Comparison of ENCODE assay signal across 18 cellular contexts in the genomic region with DNA sequence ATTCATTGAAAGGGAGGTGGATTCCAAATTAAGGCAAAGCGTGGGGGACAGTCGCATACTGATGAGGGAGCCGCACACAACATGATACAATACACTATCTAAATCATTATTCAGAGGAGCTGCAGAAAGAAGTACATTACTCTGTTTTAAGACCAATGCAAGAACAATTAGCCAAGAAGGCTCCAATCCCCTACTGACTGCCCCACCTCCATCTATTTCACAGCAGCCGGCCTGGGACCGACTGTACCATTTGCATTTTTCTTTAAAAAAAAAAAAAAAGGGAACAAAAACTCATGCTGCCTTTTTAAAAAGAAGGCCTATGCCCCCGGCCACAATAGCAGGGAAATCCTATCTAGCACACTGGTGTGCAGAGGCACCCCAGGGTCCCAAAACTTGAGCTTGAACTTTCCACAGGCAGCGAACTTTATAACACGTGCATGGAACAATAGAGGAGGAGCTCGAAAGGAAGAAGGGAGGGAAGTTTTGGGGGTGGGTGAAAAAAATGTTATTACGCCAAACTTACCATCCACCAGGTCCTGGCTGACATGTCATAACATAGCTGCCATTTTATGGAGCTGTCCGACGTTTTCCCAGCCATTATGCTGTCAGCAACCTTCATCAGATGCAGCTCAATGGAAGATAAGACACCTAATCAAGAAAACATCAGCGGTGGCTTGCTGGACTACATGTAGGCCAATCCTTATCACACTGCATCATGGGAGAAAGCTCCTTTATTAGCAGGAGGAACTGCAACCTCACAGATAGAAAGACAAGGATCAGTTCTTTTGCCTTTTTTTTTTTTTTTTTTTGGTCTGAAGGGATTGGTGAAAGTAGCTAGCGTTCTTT.
"Had no signal": no experiment of that assay in that cellular context is flagged by ENCODE, and none has a peak within 500 bp of the region (broad histone marks: within the 10 kb centered on the region; RNA-seq: fewer than 3 reads in every experiment).

No MANE protein-coding gene starts in this region.

- H3K4me3 Mint-ChIP-seq: activated CD4-positive, alpha-beta T cell treated with anti-CD3 and anti-CD28 coated beads, Interleukin-2, amount 10 ng/mL, durations not matched to agents 7 days and 5 days; activated naive CD8-positive, alpha-beta T cell; naive thymus-derived CD4-positive, alpha-beta T cell; stimulated activated naive B cell treated with anti-CD40 and anti-IgM and Interleukin-4, amounts not matched to agents 10 μg/mL and 1 μg/mL and 100 μg/mL, for 72 hours had no signal

- H2AFZ ChIP-seq: parathyroid adenoma had no signal

- H3K4me3 ChIP-seq: coronary artery, esophagus squamous epithelium, left lung, thyroid gland, uterus had no signal

- H3K4me1 ChIP-seq: left lung, parathyroid adenoma, thyroid gland, uterus had no signal

- H3K36me3 ChIP-seq: esophagus squamous epithelium, left lung, thyroid gland had no signal

- H3K36me3 Mint-ChIP-seq: activated naive CD8-positive, alpha-beta T cell; stimulated activated naive B cell treated with anti-CD40 and anti-IgM and Interleukin-4, amounts not matched to agents 10 μg/mL and 1 μg/mL and 100 μg/mL, for 72 hours had no signal

- DNase-seq: activated CD4-positive, alpha-beta T cell treated with anti-CD3 and anti-CD28 coated beads, Interleukin-2, amount 10 ng/mL, durations not matched to agents 7 days and 5 days; activated CD4-positive, CD25-positive, alpha-beta regulatory T cell; activated gamma-delta T cell treated with Interleukin-2 at 50 U/mL for 16 hours; amniotic stem cell; esophagus squamous epithelium; hypothalamus; kidney; left lung; mammary epithelial cell; naive thymus-derived CD4-positive, alpha-beta T cell; stimulated activated CD4-positive, alpha-beta T cell treated with anti-CD3 and anti-CD28 coated beads, Interleukin-15, amount 100 ng/mL, for 24 hours; stimulated activated CD4-positive, alpha-beta T cell treated with anti-CD3 and anti-CD28 coated beads, Interleukin-4, amount 100 ng/mL, for 1 hour; stimulated activated naive B cell treated with anti-CD40 and anti-IgM and Interleukin-4, amounts not matched to agents 10 μg/mL and 1 μg/mL and 100 μg/mL, for 72 hours; thyroid gland; uterus had no signal

- H3K79me2 ChIP-seq: parathyroid adenoma had no signal

- H3K27ac ChIP-seq: coronary artery, esophagus squamous epithelium, left lung, parathyroid adenoma, thyroid gland, uterus had no signal

- H3K9me3 Mint-ChIP-seq: activated CD4-positive, alpha-beta T cell treated with anti-CD3 and anti-CD28 coated beads, Interleukin-2, amount 10 ng/mL, durations not matched to agents 7 days and 5 days; stimulated activated naive B cell treated with anti-CD40 and anti-IgM and Interleukin-4, amounts not matched to agents 10 μg/mL and 1 μg/mL and 100 μg/mL, for 72 hours had no signal

- H3K9me3 ChIP-seq: esophagus squamous epithelium, left lung, thyroid gland, uterus had no signal

- ATAC-seq: left lung; naive thymus-derived CD4-positive, alpha-beta T cell; stimulated activated naive B cell treated with anti-CD40 and anti-IgM and Interleukin-4, amounts not matched to agents 10 μg/mL and 1 μg/mL and 100 μg/mL, for 72 hours had no signal

- H3K27me3 ChIP-seq: thyroid gland, uterus had no signal

- H3K4me1 Mint-ChIP-seq: activated CD4-positive, alpha-beta T cell treated with anti-CD3 and anti-CD28 coated beads, Interleukin-2, amount 10 ng/mL, durations not matched to agents 7 days and 5 days had no signal

- H3K27ac Mint-ChIP-seq: activated CD4-positive, alpha-beta T cell treated with anti-CD3 and anti-CD28 coated beads, Interleukin-2, amount 10 ng/mL, durations not matched to agents 7 days and 5 days; activated naive CD8-positive, alpha-beta T cell; naive thymus-derived CD4-positive, alpha-beta T cell; stimulated activated naive B cell treated with anti-CD40 and anti-IgM and Interleukin-4, amounts not matched to agents 10 μg/mL and 1 μg/mL and 100 μg/mL, for 72 hours had no signal
